In genomic region chr19:44112802-44113137, GRCh38 we compare ENCODE assay signal across 2 cellular contexts.
TF ChIP-seq lines count a peak whose summit lies in the region.

No MANE protein-coding gene starts in this region.

TF ChIP-seq in HEK293, 187 proteins besides CTCF, POLR2A, EP300 and RAD21:
- 0 out of 2 replicates have a peak, but pooled peaks have one; percentile 1 for TF ChIP-seq ZSCAN30 (tag by site-specific recombination; IDR thresholded peaks at IDR 0.05)
- peak; percentile 76; the same call in 1 of the 2 replicates for TF ChIP-seq MZF1 (tag by site-specific recombination; IDR thresholded peaks at IDR 0.05; ENCODE audit: borderline replicate concordance)
- TF ChIP-seq ZNF501 (tag by site-specific recombination; IDR thresholded peaks at IDR 0.05): peak; percentile 29; the same call in 1 of the 2 replicates
- TF ChIP-seq ZNF398 (tag by site-specific recombination; IDR thresholded peaks at IDR 0.05): peak; percentile 12; the same call in 1 of the 2 replicates
- peak; percentile 87 for TF ChIP-seq ZNF366 (tag by site-specific recombination; conservative IDR thresholded peaks at IDR 0.05)
- TF ChIP-seq HOXD13 (CRISPR knock-in tag; IDR thresholded peaks at IDR 0.05; ENCODE audit: borderline replicate concordance): no peak
- no peak for TF ChIP-seq ZNF248 (tag by site-specific recombination; IDR thresholded peaks at IDR 0.05)
- peak; percentile 54; the same call in 1 of the 2 replicates for TF ChIP-seq ZNF561 (tag by site-specific recombination; IDR thresholded peaks at IDR 0.05; ENCODE audit: borderline replicate concordance)

TF ChIP-seq in HepG2, 621 proteins besides CTCF, POLR2A, EP300 and RAD21:
- no peak for TF ChIP-seq SP2 (CRISPR knock-in tag; IDR thresholded peaks at IDR 0.05)
- TF ChIP-seq TAF1 (CRISPR knock-in tag; IDR thresholded peaks at IDR 0.05): peak; percentile 48; the same call in 1 of the 2 replicates
- TF ChIP-seq MXD3 (CRISPR knock-in tag; IDR thresholded peaks at IDR 0.05): 0 out of 2 replicates have a peak, but pooled peaks have one; percentile 8
- 0 out of 2 replicates have a peak, but pooled peaks have one; percentile 4 for TF ChIP-seq ZNF513 (CRISPR knock-in tag; conservative IDR thresholded peaks at IDR 0.05)
- 0 out of 2 replicates have a peak, but pooled peaks have one; percentile 31 for TF ChIP-seq ZNF766 (CRISPR knock-in tag; IDR thresholded peaks at IDR 0.05; ENCODE audit: borderline replicate concordance)
- TF ChIP-seq CREM (IDR thresholded peaks at IDR 0.05): 0 out of 2 replicates have a peak, but pooled peaks have one; percentile 69
- TF ChIP-seq CREM (CRISPR knock-in tag; IDR thresholded peaks at IDR 0.05): no peak
- 0 out of 2 replicates have a peak, but pooled peaks have one; percentile 22 for TF ChIP-seq ZNF44 (CRISPR knock-in tag; IDR thresholded peaks at IDR 0.05)
- no peak for TF ChIP-seq NFE2 (CRISPR knock-in tag; IDR thresholded peaks at IDR 0.05)
- TF ChIP-seq PAXIP1 (CRISPR knock-in tag; conservative IDR thresholded peaks at IDR 0.05): 0 out of 2 replicates have a peak, but pooled peaks have one; percentile 19
